ENCODE assay signal across 1 cellular context in genomic region chr1:176904057-176904815, GRCh38.
TF ChIP-seq lines count a peak whose summit lies in the region.

No MANE protein-coding gene starts in this region.

TF ChIP-seq in IMR-90, 13 proteins besides CTCF, POLR2A, EP300 and RAD21 (continued from another document):
- TF ChIP-seq MAZ (IDR thresholded peaks at IDR 0.05; ENCODE audit: borderline replicate concordance, low read depth, low read length), result no peak
- no peak for TF ChIP-seq ELK1 (IDR thresholded peaks at IDR 0.05; ENCODE audit: borderline replicate concordance, low read depth, low read length)
- TF ChIP-seq USF2 (IDR thresholded peaks at IDR 0.05; ENCODE audit: low read depth, low read length), result no peak
- no peak for TF ChIP-seq RFX5 (IDR thresholded peaks at IDR 0.05; ENCODE audit: low read depth, low read length)
- no peak for TF ChIP-seq MXI1 (IDR thresholded peaks at IDR 0.05; ENCODE audit: borderline replicate concordance, low read depth, low read length)
- TF ChIP-seq CHD1 (IDR thresholded peaks at IDR 0.05; ENCODE audit: low read depth, low read length), result no peak
- no peak for TF ChIP-seq BHLHE40 (IDR thresholded peaks at IDR 0.05; ENCODE audit: low read depth, low read length)
- no peak for TF ChIP-seq FOS (IDR thresholded peaks at IDR 0.05; ENCODE audit: low read depth, low read length)
- TF ChIP-seq CEBPB (IDR thresholded peaks at IDR 0.05; ENCODE audit: low read depth, low read length), result no peak
- TF ChIP-seq SMC3 (IDR thresholded peaks at IDR 0.05; ENCODE audit: low read depth, low read length), result no peak
- no peak for TF ChIP-seq RCOR1 (IDR thresholded peaks at IDR 0.05; ENCODE audit: insufficient replicate concordance, low read length)
